ENCODE assay signal across 19 cellular contexts in the genomic region with DNA sequence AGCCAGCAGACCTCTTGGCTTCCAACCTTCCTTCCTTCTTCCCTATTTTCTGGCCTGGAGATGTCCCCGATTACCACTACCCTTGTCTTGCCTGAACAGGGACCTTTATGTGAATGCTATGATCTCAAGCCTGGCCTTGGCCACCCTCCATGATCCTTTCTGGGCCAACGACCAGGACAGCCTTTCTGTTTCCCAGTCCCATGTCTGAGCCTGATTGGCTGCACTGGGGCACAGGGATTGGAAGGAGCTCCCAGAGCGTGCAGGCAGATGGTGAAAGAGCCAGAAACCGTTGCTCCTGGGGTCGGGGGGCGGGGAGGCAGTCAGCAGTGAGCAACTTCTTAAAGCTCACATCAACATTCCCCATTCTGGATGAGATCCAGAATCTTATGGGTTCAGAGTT.
DNase-seq lines count a peak whose midpoint lies in the region; ATAC-seq and TF ChIP-seq lines count a peak whose summit lies in the region.
"Had no signal": no experiment of that assay in that cellular context is flagged by ENCODE, and none has a peak within 500 bp of the region (broad histone marks: within the 10 kb centered on the region; RNA-seq: fewer than 3 reads in every experiment).

No MANE protein-coding gene starts in this region.

- no peak for ATAC-seq in activated naive CD8-positive, alpha-beta T cell treated with anti-CD3 and anti-CD28 coated beads, Interleukin-2, amount 50 U/mL, for 24 hours
- ATAC-seq in left ventricle myocardium superior (peak; percentile 78), WTC11 (no peak; the same call in 1 of the 2 replicates)
- no peak for ATAC-seq in stimulated activated memory B cell treated with anti-CD40 and anti-IgM and Interleukin-4, amounts not matched to agents 10 μg/mL and 1 μg/mL and 100 μg/mL, for 72 hours
- ATAC-seq: A549, gastrocnemius medialis had no signal

- peaks cover 10% of the 10 kb centered on the region for H3K4me1 Mint-ChIP-seq in activated naive CD8-positive, alpha-beta T cell (ENCODE audit: low read depth)
- peaks cover 2% of the 10 kb centered on the region for H3K4me1 Mint-ChIP-seq in activated naive CD8-positive, alpha-beta T cell treated with anti-CD3 and anti-CD28 coated beads, Interleukin-2, amount 50 U/mL, for 24 hours
- H3K4me1 Mint-ChIP-seq in stimulated activated memory B cell treated with anti-CD40 and anti-IgM and Interleukin-4, amounts not matched to agents 10 μg/mL and 1 μg/mL and 100 μg/mL, for 72 hours: peaks cover 25% of the 10 kb centered on the region
- no peaks in the 10 kb centered on the region; the same call in 1 of the 2 replicates for H3K4me1 Mint-ChIP-seq in WTC11
- H3K4me1 Mint-ChIP-seq: nephron had no signal

- peak overlapping the region; percentile 61 for H3K27ac Mint-ChIP-seq in activated naive CD8-positive, alpha-beta T cell
- H3K27ac Mint-ChIP-seq in activated naive CD8-positive, alpha-beta T cell treated with anti-CD3 and anti-CD28 coated beads, Interleukin-2, amount 50 U/mL, for 24 hours: no peak overlapping the region
- peak overlapping the region; percentile 57 for H3K27ac Mint-ChIP-seq in stimulated activated memory B cell treated with anti-CD40 and anti-IgM and Interleukin-4, amounts not matched to agents 10 μg/mL and 1 μg/mL and 100 μg/mL, for 72 hours
- no peak overlapping the region for H3K27ac Mint-ChIP-seq in WTC11
- H3K27ac Mint-ChIP-seq: nephron had no signal

- CTCF ChIA-PET in WTC11 (lab: Charles Lee): interaction anchor here (1.0 kb wide), 1 partner anchor 85 kb away, joined by 3 read pairs; a partner anchor contains a TSS

- no peak overlapping the region for H3K4me3 Mint-ChIP-seq in activated naive CD8-positive, alpha-beta T cell
- H3K4me3 Mint-ChIP-seq in activated naive CD8-positive, alpha-beta T cell treated with anti-CD3 and anti-CD28 coated beads, Interleukin-2, amount 50 U/mL, for 24 hours: no peak overlapping the region
- H3K4me3 Mint-ChIP-seq in stimulated activated memory B cell treated with anti-CD40 and anti-IgM and Interleukin-4, amounts not matched to agents 10 μg/mL and 1 μg/mL and 100 μg/mL, for 72 hours: no peak overlapping the region
- no peak overlapping the region for H3K4me3 Mint-ChIP-seq in WTC11
- H3K4me3 Mint-ChIP-seq: nephron had no signal

- H3K4me3 ChIP-seq in SJCRH30: no peak overlapping the region
- H3K4me3 ChIP-seq: A549, gastrocnemius medialis had no signal

- DNase-seq in activated naive CD8-positive, alpha-beta T cell treated with anti-CD3 and anti-CD28 coated beads, Interleukin-2, amount 50 U/mL, for 24 hours: no peak
- peak; percentile 23 for DNase-seq in cerebellar cortex (ENCODE audit: low spot score)
- peak; percentile 75 for DNase-seq in left ventricle myocardium superior
- no peak for DNase-seq in WTC11 (ENCODE audit: low spot score)
- no peak for DNase-seq in NCI-H1092 treated with DMSO at 0.1 percent for 48 hours (lab: John Stamatoyannopoulos, UW)
- DNase-seq in SJCRH30: no peak
- DNase-seq: activated effector memory CD4-positive, alpha-beta T cell treated with anti-CD3 and anti-CD28 coated beads, Interleukin-2, amount 50 U/mL, for 16 hours; brain microvascular endothelial cell; effector CD4-positive, alpha-beta T cell; EL; gastrocnemius medialis; GOT3; NK-92 treated with Interleukin-12 subunit alpha and Interleukin-12 subunit beta, amount 100 ng/mL, for 24 hours; RPMI8226; WERI-Rb-1 had no signal

- no peak overlapping the region for H3K27ac ChIP-seq in SJCRH30
- H3K27ac ChIP-seq: A549, brain microvascular endothelial cell, gastrocnemius medialis, WERI-Rb-1 had no signal

- no peaks in the 10 kb centered on the region for H3K9me3 Mint-ChIP-seq in activated naive CD8-positive, alpha-beta T cell (ENCODE audit: low read depth)
- H3K9me3 Mint-ChIP-seq in activated naive CD8-positive, alpha-beta T cell treated with anti-CD3 and anti-CD28 coated beads, Interleukin-2, amount 50 U/mL, for 24 hours: no peaks in the 10 kb centered on the region
- no peaks in the 10 kb centered on the region for H3K9me3 Mint-ChIP-seq in stimulated activated memory B cell treated with anti-CD40 and anti-IgM and Interleukin-4, amounts not matched to agents 10 μg/mL and 1 μg/mL and 100 μg/mL, for 72 hours
- no peaks in the 10 kb centered on the region for H3K9me3 Mint-ChIP-seq in WTC11
- H3K9me3 Mint-ChIP-seq: nephron had no signal

- H3K27me3 ChIP-seq in SJCRH30: no peaks in the 10 kb centered on the region
- H3K27me3 ChIP-seq: brain microvascular endothelial cell, gastrocnemius medialis had no signal

- POLR2A ChIA-PET in WTC11 (lab: Charles Lee): interaction anchor here (0.6 kb wide), 1 partner anchor 37 kb away, joined by 3 read pairs; no protein-coding TSS in a partner anchor

- H3K36me3 ChIP-seq in SJCRH30: no peaks in the 10 kb centered on the region
- H3K36me3 ChIP-seq: brain microvascular endothelial cell, gastrocnemius medialis, WERI-Rb-1 had no signal

- no peak for TF ChIP-seq CTCF in WTC11 (IDR thresholded peaks at IDR 0.05)

- H3K27me3 Mint-ChIP-seq in activated naive CD8-positive, alpha-beta T cell: no peaks in the 10 kb centered on the region
- H3K27me3 Mint-ChIP-seq in activated naive CD8-positive, alpha-beta T cell treated with anti-CD3 and anti-CD28 coated beads, Interleukin-2, amount 50 U/mL, for 24 hours: no peaks in the 10 kb centered on the region
- no peaks in the 10 kb centered on the region for H3K27me3 Mint-ChIP-seq in stimulated activated memory B cell treated with anti-CD40 and anti-IgM and Interleukin-4, amounts not matched to agents 10 μg/mL and 1 μg/mL and 100 μg/mL, for 72 hours
- no peaks in the 10 kb centered on the region for H3K27me3 Mint-ChIP-seq in WTC11 (ENCODE audit: low read depth)

- intact Hi-C loops in left ventricle myocardium superior (cut with micrococcal nuclease): no loop called here

- H3K36me3 Mint-ChIP-seq in activated naive CD8-positive, alpha-beta T cell: peaks cover 29% of the 10 kb centered on the region
- peaks cover 31% of the 10 kb centered on the region for H3K36me3 Mint-ChIP-seq in activated naive CD8-positive, alpha-beta T cell treated with anti-CD3 and anti-CD28 coated beads, Interleukin-2, amount 50 U/mL, for 24 hours (ENCODE audit: low read depth)
- H3K36me3 Mint-ChIP-seq in stimulated activated memory B cell treated with anti-CD40 and anti-IgM and Interleukin-4, amounts not matched to agents 10 μg/mL and 1 μg/mL and 100 μg/mL, for 72 hours: peaks cover 59% of the 10 kb centered on the region
- H3K36me3 Mint-ChIP-seq in WTC11: no peaks in the 10 kb centered on the region

- H3K4me1 ChIP-seq in SJCRH30: no peaks in the 10 kb centered on the region
- H3K4me1 ChIP-seq: A549, gastrocnemius medialis had no signal

- no peaks in the 10 kb centered on the region for H3K9me3 ChIP-seq in SJCRH30 (replicated peaks)
- H3K9me3 ChIP-seq: A549, gastrocnemius medialis had no signal

TF ChIP-seq in WTC11, 78 proteins besides CTCF, POLR2A, EP300 and RAD21 (continues in another document):
- TF ChIP-seq, protein P1, sequence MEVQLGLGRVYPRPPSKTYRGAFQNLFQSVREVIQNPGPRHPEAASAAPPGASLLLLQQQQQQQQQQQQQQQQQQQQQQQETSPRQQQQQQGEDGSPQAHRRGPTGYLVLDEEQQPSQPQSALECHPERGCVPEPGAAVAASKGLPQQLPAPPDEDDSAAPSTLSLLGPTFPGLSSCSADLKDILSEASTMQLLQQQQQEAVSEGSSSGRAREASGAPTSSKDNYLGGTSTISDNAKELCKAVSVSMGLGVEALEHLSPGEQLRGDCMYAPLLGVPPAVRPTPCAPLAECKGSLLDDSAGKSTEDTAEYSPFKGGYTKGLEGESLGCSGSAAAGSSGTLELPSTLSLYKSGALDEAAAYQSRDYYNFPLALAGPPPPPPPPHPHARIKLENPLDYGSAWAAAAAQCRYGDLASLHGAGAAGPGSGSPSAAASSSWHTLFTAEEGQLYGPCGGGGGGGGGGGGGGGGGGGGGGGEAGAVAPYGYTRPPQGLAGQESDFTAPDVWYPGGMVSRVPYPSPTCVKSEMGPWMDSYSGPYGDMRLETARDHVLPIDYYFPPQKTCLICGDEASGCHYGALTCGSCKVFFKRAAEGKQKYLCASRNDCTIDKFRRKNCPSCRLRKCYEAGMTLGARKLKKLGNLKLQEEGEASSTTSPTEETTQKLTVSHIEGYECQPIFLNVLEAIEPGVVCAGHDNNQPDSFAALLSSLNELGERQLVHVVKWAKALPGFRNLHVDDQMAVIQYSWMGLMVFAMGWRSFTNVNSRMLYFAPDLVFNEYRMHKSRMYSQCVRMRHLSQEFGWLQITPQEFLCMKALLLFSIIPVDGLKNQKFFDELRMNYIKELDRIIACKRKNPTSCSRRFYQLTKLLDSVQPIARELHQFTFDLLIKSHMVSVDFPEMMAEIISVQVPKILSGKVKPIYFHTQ (CRISPR knock-in tag; IDR thresholded peaks at IDR 0.05): no peak
- TF ChIP-seq ZNF232 (CRISPR knock-in tag; IDR thresholded peaks at IDR 0.05): no peak
- no peak for TF ChIP-seq SOX15 (CRISPR knock-in tag; IDR thresholded peaks at IDR 0.05)
- TF ChIP-seq, protein P2, sequence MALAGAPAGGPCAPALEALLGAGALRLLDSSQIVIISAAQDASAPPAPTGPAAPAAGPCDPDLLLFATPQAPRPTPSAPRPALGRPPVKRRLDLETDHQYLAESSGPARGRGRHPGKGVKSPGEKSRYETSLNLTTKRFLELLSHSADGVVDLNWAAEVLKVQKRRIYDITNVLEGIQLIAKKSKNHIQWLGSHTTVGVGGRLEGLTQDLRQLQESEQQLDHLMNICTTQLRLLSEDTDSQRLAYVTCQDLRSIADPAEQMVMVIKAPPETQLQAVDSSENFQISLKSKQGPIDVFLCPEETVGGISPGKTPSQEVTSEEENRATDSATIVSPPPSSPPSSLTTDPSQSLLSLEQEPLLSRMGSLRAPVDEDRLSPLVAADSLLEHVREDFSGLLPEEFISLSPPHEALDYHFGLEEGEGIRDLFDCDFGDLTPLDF (CRISPR knock-in tag; IDR thresholded peaks at IDR 0.05): no peak
- TF ChIP-seq, protein P3, sequence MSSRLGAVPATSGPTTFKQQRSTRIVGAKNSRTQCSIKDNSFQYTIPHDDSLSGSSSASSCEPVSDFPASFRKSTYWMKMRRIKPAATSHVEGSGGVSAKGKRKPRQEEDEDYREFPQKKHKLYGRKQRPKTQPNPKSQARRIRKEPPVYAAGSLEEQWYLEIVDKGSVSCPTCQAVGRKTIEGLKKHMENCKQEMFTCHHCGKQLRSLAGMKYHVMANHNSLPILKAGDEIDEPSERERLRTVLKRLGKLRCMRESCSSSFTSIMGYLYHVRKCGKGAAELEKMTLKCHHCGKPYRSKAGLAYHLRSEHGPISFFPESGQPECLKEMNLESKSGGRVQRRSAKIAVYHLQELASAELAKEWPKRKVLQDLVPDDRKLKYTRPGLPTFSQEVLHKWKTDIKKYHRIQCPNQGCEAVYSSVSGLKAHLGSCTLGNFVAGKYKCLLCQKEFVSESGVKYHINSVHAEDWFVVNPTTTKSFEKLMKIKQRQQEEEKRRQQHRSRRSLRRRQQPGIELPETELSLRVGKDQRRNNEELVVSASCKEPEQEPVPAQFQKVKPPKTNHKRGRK (CRISPR knock-in tag; IDR thresholded peaks at IDR 0.05; ENCODE audit: borderline replicate concordance): no peak
- no peak for TF ChIP-seq JAZF1 (CRISPR knock-in tag; IDR thresholded peaks at IDR 0.05)
- TF ChIP-seq ZNF219 (CRISPR knock-in tag; IDR thresholded peaks at IDR 0.05; ENCODE audit: borderline replicate concordance): no peak
- TF ChIP-seq CREM (CRISPR knock-in tag; IDR thresholded peaks at IDR 0.05): no peak
- TF ChIP-seq TEAD4 (CRISPR knock-in tag; IDR thresholded peaks at IDR 0.05): no peak

Comparison
In these comparisons a context has a peak if more than half of its experiments do, and no peak if none do; other contexts are left out.
1. H3K27ac Mint-ChIP-seq: peak in activated naive CD8-positive, alpha-beta T cell (single experiment) and stimulated activated memory B cell treated with anti-CD40 and anti-IgM and Interleukin-4, amounts not matched to agents 10 μg/mL and 1 μg/mL and 100 μg/mL, for 72 hours (single experiment); none in activated naive CD8-positive, alpha-beta T cell treated with anti-CD3 and anti-CD28 coated beads, Interleukin-2, amount 50 U/mL, for 24 hours (single experiment) and WTC11 (single experiment).
2. DNase-seq: peak in cerebellar cortex (single experiment) and left ventricle myocardium superior (single experiment); none in activated naive CD8-positive, alpha-beta T cell treated with anti-CD3 and anti-CD28 coated beads, Interleukin-2, amount 50 U/mL, for 24 hours (single experiment), WTC11 (single experiment), NCI-H1092 treated with DMSO at 0.1 percent for 48 hours (single experiment) and SJCRH30 (0 of 2).